Comparison of ENCODE assay signal across 6 cellular contexts in the genomic region with DNA sequence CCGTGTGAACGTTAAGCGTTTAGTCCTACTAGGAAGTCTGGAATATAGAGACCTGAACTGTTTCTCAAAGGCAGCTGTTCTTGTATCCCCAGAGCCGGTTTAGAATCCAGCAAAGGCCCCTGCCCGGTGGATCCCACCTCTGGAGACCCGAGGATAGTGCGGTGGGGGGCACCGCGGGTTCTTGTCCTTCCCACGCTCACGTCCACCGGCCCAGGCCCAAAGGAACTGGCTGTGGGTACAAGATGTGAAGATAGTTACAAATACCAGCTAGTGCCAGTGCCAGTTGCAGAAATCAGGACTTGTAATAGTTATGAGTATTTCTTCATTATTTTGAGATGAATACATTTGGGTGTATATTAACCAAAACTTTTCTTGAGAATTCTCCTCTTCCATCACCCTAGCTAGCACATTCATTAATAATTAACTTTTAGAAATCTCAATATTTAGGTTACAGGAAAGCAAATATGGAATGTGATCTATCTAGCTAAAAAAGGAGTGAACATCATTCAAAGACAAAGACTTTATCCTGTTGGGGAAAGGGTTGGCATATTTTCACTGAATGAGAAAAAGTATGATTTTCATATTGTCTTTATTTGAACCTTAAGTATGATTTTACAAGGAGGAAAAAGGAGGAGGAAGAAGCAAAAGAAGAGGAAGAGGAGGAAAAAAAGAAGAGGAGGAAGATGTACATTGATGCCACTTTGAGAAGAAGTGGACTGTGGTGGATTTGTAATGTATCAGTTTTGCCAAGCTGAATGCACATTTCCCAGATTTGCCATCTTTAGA. TPM values are rescaled to one million over a fixed set of nuclear protein-coding genes. Genes with fewer than 3 reads are reported as not detected.
"Had no signal": no experiment of that assay in that cellular context is flagged by ENCODE, and none has a peak within 500 bp of the region (broad histone marks: within the 10 kb centered on the region; RNA-seq: fewer than 3 reads in every experiment).

No MANE protein-coding gene starts in this region.

RNA-seq across cellular contexts. Expression of gene HJV, which starts 28.5 kb away (rescaled TPM):
- total RNA-seq: cerebellum, dermis microvascular lymphatic vessel endothelial cell, left lung, progenitor cell of endocrine pancreas, spleen, upper lobe of right lung had no signal
- polyA plus RNA-seq: spleen had no signal
